7 cellular contexts compared by ENCODE assay signal in genomic region chr20:32728435-32728834, GRCh38. TPM values are rescaled to one million over a fixed set of nuclear protein-coding genes. Genes with fewer than 3 reads are reported as not detected.
"Had no signal": no experiment of that assay in that cellular context is flagged by ENCODE, and none has a peak within 500 bp of the region (broad histone marks: within the 10 kb centered on the region; RNA-seq: fewer than 3 reads in every experiment).

No MANE protein-coding gene starts in this region.

RNA-seq across cellular contexts. Expression of gene C20orf203, which starts 54.7 kb away (rescaled TPM):
- total RNA-seq: activated T-cell treated with anti-CD3 and anti-CD28 coated beads, Interleukin-2, amount 50 U/mL, for 4 hours; cardiac septum; esophagus mucosa; kidney; left colon; mammary epithelial cell had no signal
- polyA plus RNA-seq: liver, mammary epithelial cell had no signal
